ENCODE assay signal across 1 cellular context in the genomic region with DNA sequence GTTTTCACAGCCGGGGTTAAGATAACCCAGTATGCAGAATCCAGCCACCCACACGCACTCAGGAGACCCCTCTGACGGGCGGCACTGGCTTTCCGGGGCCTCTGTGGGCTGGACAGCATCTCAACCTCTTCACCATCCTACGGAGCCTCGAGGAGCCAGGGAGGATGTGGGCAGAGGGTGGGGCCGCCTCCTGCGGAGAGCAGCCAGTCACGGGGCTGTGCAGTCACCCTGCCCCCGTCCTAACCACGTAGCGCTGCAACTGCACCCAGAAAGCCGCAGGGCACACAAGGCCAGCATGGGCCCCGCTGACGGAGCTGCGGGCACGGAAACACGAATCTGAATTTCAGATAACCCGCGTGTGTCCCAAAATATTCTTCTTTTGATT.
TF ChIP-seq lines count a peak whose summit lies in the region.

No MANE protein-coding gene starts in this region.

TF ChIP-seq in K562, 482 proteins besides CTCF, POLR2A, EP300 and RAD21 (continued from another document and continues in another):
- TF ChIP-seq, protein P1, sequence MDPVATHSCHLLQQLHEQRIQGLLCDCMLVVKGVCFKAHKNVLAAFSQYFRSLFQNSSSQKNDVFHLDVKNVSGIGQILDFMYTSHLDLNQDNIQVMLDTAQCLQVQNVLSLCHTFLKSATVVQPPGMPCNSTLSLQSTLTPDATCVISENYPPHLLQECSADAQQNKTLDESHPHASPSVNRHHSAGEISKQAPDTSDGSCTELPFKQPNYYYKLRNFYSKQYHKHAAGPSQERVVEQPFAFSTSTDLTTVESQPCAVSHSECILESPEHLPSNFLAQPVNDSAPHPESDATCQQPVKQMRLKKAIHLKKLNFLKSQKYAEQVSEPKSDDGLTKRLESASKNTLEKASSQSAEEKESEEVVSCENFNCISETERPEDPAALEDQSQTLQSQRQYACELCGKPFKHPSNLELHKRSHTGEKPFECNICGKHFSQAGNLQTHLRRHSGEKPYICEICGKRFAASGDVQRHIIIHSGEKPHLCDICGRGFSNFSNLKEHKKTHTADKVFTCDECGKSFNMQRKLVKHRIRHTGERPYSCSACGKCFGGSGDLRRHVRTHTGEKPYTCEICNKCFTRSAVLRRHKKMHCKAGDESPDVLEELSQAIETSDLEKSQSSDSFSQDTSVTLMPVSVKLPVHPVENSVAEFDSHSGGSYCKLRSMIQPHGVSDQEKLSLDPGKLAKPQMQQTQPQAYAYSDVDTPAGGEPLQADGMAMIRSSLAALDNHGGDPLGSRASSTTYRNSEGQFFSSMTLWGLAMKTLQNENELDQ (CRISPR knock-in tag; IDR thresholded peaks at IDR 0.05; ENCODE audit: borderline replicate concordance), result no peak
- TF ChIP-seq SRSF3 (IDR thresholded peaks at IDR 0.05; ENCODE audit: insufficient read depth, low read length) (no peak), SREBF2 (CRISPR knock-in tag; IDR thresholded peaks at IDR 0.05) (no peak), ZNF174 (CRISPR knock-in tag; IDR thresholded peaks at IDR 0.05) (no peak), PTTG1 (tag; IDR thresholded peaks at IDR 0.05; ENCODE audit: low read depth) (no peak), CBX2 (IDR thresholded peaks at IDR 0.05; ENCODE audit: insufficient read depth, low read length, poor library complexity, severe bottlenecking) (no peak), SMARCA4 (IDR thresholded peaks at IDR 0.05) (no peak), SLC30A9 (CRISPR knock-in tag; IDR thresholded peaks at IDR 0.05) (no peak), ZNF707 (CRISPR knock-in tag; conservative IDR thresholded peaks at IDR 0.05) (no peak), RFX5 (IDR thresholded peaks at IDR 0.05; ENCODE audit: low read depth, low read length) (no peak), NCOA2 (IDR thresholded peaks at IDR 0.05; ENCODE audit: partially characterized antibody in 2 of 2) (no peak), POLR3G (IDR thresholded peaks at IDR 0.05; ENCODE audit: extremely low read depth, insufficient read length, insufficient replicate concordance) (no peak), KAT2B (IDR thresholded peaks at IDR 0.05; ENCODE audit: low read depth, low read length) (no peak), ZNF143 (CRISPR knock-in tag; IDR thresholded peaks at IDR 0.05) (no peak), GABPA (tag; conservative IDR thresholded peaks at IDR 0.05; ENCODE audit: low read depth) (no peak), ARID2 (IDR thresholded peaks at IDR 0.05) (no peak), ZNF316 (IDR thresholded peaks at IDR 0.05) (no peak), NR2C2 (CRISPR knock-in tag; IDR thresholded peaks at IDR 0.05) (no peak), NR2C2 (tag; IDR thresholded peaks at IDR 0.05) (0 out of 2 replicates have a peak, but pooled peaks have one; percentile 23), ZNF699 (CRISPR knock-in tag; IDR thresholded peaks at IDR 0.05; ENCODE audit: insufficient replicate concordance) (no peak), RFX1 (IDR thresholded peaks at IDR 0.05) (no peak), SMARCB1 (IDR thresholded peaks at IDR 0.05; ENCODE audit: insufficient read length, low read depth) (no peak), RBFOX2 (IDR thresholded peaks at IDR 0.05; ENCODE audit: low read depth, low read length) (no peak), DNMT1 (IDR thresholded peaks at IDR 0.05) (no peak), LEF1 (IDR thresholded peaks at IDR 0.05) (no peak), KAT7 (CRISPR knock-in tag; IDR thresholded peaks at IDR 0.05; ENCODE audit: borderline replicate concordance) (no peak), KLF1 (tag; IDR thresholded peaks at IDR 0.05) (peak; percentile 61; the same call in 1 of the 2 replicates), NEUROD1 (IDR thresholded peaks at IDR 0.05; ENCODE audit: borderline replicate concordance, low read depth, low read length, partially characterized antibody) (no peak), SNRNP70 (optimal IDR thresholded peaks at IDR 0.05; ENCODE audit: low read depth, low read length) (no peak), E2F3 (CRISPR knock-in tag; IDR thresholded peaks at IDR 0.05) (no peak), ZNF780A (CRISPR knock-in tag; IDR thresholded peaks at IDR 0.05) (no peak), THRAP3 (IDR thresholded peaks at IDR 0.05; ENCODE audit: borderline replicate concordance) (no peak), XRCC5 (IDR thresholded peaks at IDR 0.05; ENCODE audit: low read depth, low read length) (no peak), KDM2B (CRISPR knock-in tag; IDR thresholded peaks at IDR 0.05) (no peak), JUND (IDR thresholded peaks at IDR 0.05; ENCODE audit: borderline replicate concordance, low read depth, low read length) (0 out of 2 replicates have a peak, but pooled peaks have one; percentile 4), JUND (tag; IDR thresholded peaks at IDR 0.05; ENCODE audit: borderline replicate concordance, low read depth, low read length) (no peak), CHD1 (IDR thresholded peaks at IDR 0.05; ENCODE audit: low read length) (no peak), GTF2A2 (tag; IDR thresholded peaks at IDR 0.05) (no peak), MCM5 (IDR thresholded peaks at IDR 0.05; ENCODE audit: low read depth) (no peak), RBM15 (IDR thresholded peaks at IDR 0.05; ENCODE audit: insufficient read depth, low read length) (no peak), ASH1L (IDR thresholded peaks at IDR 0.05; ENCODE audit: borderline replicate concordance, low read depth, partially characterized antibody) (no peak)
- TF ChIP-seq, protein P2, sequence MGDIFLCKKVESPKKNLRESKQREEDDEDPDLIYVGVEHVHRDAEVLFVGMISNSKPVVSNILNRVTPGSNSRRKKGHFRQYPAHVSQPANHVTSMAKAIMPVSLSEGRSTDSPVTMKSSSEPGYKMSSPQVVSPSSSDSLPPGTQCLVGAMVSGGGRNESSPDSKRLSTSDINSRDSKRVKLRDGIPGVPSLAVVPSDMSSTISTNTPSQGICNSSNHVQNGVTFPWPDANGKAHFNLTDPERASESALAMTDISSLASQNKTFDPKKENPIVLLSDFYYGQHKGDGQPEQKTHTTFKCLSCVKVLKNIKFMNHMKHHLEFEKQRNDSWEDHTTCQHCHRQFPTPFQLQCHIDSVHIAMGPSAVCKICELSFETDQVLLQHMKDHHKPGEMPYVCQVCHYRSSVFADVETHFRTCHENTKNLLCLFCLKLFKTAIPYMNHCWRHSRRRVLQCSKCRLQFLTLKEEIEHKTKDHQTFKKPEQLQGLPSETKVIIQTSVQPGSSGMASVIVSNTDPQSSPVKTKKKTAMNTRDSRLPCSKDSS (IDR thresholded peaks at IDR 0.05; ENCODE audit: low read depth, partially characterized antibody), result no peak
- TF ChIP-seq, protein P3, sequence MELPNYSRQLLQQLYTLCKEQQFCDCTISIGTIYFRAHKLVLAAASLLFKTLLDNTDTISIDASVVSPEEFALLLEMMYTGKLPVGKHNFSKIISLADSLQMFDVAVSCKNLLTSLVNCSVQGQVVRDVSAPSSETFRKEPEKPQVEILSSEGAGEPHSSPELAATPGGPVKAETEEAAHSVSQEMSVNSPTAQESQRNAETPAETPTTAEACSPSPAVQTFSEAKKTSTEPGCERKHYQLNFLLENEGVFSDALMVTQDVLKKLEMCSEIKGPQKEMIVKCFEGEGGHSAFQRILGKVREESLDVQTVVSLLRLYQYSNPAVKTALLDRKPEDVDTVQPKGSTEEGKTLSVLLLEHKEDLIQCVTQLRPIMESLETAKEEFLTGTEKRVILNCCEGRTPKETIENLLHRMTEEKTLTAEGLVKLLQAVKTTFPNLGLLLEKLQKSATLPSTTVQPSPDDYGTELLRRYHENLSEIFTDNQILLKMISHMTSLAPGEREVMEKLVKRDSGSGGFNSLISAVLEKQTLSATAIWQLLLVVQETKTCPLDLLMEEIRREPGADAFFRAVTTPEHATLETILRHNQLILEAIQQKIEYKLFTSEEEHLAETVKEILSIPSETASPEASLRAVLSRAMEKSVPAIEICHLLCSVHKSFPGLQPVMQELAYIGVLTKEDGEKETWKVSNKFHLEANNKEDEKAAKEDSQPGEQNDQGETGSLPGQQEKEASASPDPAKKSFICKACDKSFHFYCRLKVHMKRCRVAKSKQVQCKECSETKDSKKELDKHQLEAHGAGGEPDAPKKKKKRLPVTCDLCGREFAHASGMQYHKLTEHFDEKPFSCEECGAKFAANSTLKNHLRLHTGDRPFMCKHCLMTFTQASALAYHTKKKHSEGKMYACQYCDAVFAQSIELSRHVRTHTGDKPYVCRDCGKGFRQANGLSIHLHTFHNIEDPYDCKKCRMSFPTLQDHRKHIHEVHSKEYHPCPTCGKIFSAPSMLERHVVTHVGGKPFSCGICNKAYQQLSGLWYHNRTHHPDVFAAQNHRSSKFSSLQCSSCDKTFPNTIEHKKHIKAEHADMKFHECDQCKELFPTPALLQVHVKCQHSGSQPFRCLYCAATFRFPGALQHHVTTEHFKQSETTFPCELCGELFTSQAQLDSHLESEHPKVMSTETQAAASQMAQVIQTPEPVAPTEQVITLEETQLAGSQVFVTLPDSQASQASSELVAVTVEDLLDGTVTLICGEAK (IDR thresholded peaks at IDR 0.05), result no peak
- TF ChIP-seq, protein P3 (CRISPR knock-in tag; IDR thresholded peaks at IDR 0.05), result no peak
- TF ChIP-seq, protein P4, sequence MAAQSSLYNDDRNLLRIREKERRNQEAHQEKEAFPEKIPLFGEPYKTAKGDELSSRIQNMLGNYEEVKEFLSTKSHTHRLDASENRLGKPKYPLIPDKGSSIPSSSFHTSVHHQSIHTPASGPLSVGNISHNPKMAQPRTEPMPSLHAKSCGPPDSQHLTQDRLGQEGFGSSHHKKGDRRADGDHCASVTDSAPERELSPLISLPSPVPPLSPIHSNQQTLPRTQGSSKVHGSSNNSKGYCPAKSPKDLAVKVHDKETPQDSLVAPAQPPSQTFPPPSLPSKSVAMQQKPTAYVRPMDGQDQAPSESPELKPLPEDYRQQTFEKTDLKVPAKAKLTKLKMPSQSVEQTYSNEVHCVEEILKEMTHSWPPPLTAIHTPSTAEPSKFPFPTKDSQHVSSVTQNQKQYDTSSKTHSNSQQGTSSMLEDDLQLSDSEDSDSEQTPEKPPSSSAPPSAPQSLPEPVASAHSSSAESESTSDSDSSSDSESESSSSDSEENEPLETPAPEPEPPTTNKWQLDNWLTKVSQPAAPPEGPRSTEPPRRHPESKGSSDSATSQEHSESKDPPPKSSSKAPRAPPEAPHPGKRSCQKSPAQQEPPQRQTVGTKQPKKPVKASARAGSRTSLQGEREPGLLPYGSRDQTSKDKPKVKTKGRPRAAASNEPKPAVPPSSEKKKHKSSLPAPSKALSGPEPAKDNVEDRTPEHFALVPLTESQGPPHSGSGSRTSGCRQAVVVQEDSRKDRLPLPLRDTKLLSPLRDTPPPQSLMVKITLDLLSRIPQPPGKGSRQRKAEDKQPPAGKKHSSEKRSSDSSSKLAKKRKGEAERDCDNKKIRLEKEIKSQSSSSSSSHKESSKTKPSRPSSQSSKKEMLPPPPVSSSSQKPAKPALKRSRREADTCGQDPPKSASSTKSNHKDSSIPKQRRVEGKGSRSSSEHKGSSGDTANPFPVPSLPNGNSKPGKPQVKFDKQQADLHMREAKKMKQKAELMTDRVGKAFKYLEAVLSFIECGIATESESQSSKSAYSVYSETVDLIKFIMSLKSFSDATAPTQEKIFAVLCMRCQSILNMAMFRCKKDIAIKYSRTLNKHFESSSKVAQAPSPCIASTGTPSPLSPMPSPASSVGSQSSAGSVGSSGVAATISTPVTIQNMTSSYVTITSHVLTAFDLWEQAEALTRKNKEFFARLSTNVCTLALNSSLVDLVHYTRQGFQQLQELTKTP (IDR thresholded peaks at IDR 0.05; ENCODE audit: low read depth in 1 of 2, partially characterized antibody in 2 of 2), result no peak
- TF ChIP-seq, protein P5, sequence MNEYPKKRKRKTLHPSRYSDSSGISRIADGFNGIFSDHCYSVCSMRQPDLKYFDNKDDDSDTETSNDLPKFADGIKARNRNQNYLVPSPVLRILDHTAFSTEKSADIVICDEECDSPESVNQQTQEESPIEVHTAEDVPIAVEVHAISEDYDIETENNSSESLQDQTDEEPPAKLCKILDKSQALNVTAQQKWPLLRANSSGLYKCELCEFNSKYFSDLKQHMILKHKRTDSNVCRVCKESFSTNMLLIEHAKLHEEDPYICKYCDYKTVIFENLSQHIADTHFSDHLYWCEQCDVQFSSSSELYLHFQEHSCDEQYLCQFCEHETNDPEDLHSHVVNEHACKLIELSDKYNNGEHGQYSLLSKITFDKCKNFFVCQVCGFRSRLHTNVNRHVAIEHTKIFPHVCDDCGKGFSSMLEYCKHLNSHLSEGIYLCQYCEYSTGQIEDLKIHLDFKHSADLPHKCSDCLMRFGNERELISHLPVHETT (CRISPR knock-in tag; conservative IDR thresholded peaks at IDR 0.05 in 1 of 2, IDR thresholded peaks at IDR 0.05 in 1 of 2), result no peak
- TF ChIP-seq, protein P6, sequence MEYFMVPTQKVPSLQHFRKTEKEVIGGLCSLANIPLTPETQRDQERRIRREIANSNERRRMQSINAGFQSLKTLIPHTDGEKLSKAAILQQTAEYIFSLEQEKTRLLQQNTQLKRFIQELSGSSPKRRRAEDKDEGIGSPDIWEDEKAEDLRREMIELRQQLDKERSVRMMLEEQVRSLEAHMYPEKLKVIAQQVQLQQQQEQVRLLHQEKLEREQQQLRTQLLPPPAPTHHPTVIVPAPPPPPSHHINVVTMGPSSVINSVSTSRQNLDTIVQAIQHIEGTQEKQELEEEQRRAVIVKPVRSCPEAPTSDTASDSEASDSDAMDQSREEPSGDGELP (CRISPR knock-in tag; IDR thresholded peaks at IDR 0.05; ENCODE audit: borderline replicate concordance), result no peak
